22 cellular contexts compared by ENCODE assay signal in the genomic region with DNA sequence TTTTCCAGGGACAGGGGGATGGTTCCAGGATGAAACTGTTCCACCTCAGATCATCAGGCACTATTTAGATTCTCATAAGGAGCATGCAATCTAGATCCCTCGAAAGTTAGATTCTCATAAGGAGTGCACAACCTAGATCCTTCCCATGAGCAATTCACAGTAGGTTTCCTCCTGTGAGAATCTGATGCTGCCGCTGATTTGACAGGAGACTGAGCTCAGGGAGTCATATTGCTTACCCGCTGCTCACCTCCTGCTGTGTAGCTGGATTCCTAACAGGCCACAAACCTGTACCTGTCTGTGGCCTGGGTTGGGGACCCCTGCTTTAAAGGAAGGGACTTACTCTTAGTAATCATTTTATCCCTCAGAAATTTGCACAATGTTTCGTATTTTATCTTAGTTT. TPM values are rescaled to one million over a fixed set of nuclear protein-coding genes. Genes with fewer than 3 reads are reported as not detected.
DNase-seq lines count a peak whose midpoint lies in the region; ATAC-seq and TF ChIP-seq lines count a peak whose summit lies in the region.
"Had no signal": no experiment of that assay in that cellular context is flagged by ENCODE, and none has a peak within 500 bp of the region (broad histone marks: within the 10 kb centered on the region; RNA-seq: fewer than 3 reads in every experiment).

No MANE protein-coding gene starts in this region.

- no peak overlapping the region for H3K4me3 ChIP-seq in endodermal cell (ENCODE audit: low read length)
- H3K4me3 ChIP-seq: BLaER1, SJCRH30 had no signal

- no CpG with 5 or more reads among the region's 4 CpGs for WGBS in H9 (ENCODE audit: extremely low coverage, insufficient read length, low lambda C conversion rate)
- 80% methylated on average over 2 to 3 of the region's 4 CpGs for WGBS in endodermal cell (ENCODE audit: insufficient coverage in 1 of 2, insufficient read length in 1 of 2), 2 experiments

- no peak overlapping the region for H4K91ac ChIP-seq in H9 (ENCODE audit: insufficient read length, low read depth, low read length)

- H3K4me1 Mint-ChIP-seq in H9 (peaks cover 4% of the 10 kb centered on the region in 2 experiments; a peak in 3 of 4 replicates), endodermal cell (no peaks in the 10 kb centered on the region)
- H3K4me1 Mint-ChIP-seq: CD4-positive, CD25-positive, alpha-beta regulatory T cell had no signal

- H2AFZ ChIP-seq in H9 (ENCODE audit: low read length), result no peak overlapping the region

- H3K4me3 Mint-ChIP-seq in H9, result no peak overlapping the region
- no peak overlapping the region for H3K4me3 Mint-ChIP-seq in endodermal cell
- H3K4me3 Mint-ChIP-seq: CD4-positive, CD25-positive, alpha-beta regulatory T cell; HFFc6 had no signal

- H3K36me3 Mint-ChIP-seq in H9 (ENCODE audit: insufficient read depth in 1 of 3, low read depth in 3 of 3) (peaks cover 19 to 58% (median 40%) of the 10 kb centered on the region in 3 experiments), endodermal cell (ENCODE audit: low read depth) (peaks cover 59% of the 10 kb centered on the region)

- no peak overlapping the region for H3T11ph ChIP-seq in H9 (ENCODE audit: low read length)

- peaks cover 29% of the 10 kb centered on the region for H3K36me3 ChIP-seq in endodermal cell (ENCODE audit: control insufficient read depth, insufficient read depth, low read length)
- H3K36me3 ChIP-seq: SJCRH30 had no signal

- H2BK5ac ChIP-seq in H9 (ENCODE audit: insufficient read length, low read length), result no peak overlapping the region

- no peak overlapping the region for H4K8ac ChIP-seq in H9 (replicated peaks; ENCODE audit: insufficient read length, low read depth, low read length)

- no peaks in the 10 kb centered on the region for H4K20me1 ChIP-seq in H9 (ENCODE audit: control insufficient read depth, insufficient read depth, insufficient read length)
- H4K20me1 ChIP-seq: BLaER1 had no signal

- H3K9ac ChIP-seq in H9 (ENCODE audit: extremely low read depth, insufficient read length, low read length) (no peak overlapping the region), endodermal cell (ENCODE audit: extremely low read depth, low read length, poor library complexity, severe bottlenecking) (no peak overlapping the region)
- H3K9ac ChIP-seq: BLaER1, KMS-11 had no signal

- no peak overlapping the region for H3K14ac ChIP-seq in H9 (ENCODE audit: insufficient read depth, low read length)

- no peak overlapping the region for H4K5ac ChIP-seq in H9 (ENCODE audit: insufficient read length, low read depth, low read length)

- no peak overlapping the region for H2BK15ac ChIP-seq in H9 (ENCODE audit: low read depth, low read length)

- H3K4me1 ChIP-seq in H9 (ENCODE audit: insufficient read depth, low read length) (no peaks in the 10 kb centered on the region), endodermal cell (ENCODE audit: control insufficient read depth, insufficient read depth, low read length) (no peaks in the 10 kb centered on the region)
- H3K4me1 ChIP-seq: BLaER1, SJCRH30 had no signal

- H3K27me3 ChIP-seq in H9 (ENCODE audit: insufficient read depth, low read length), result no peaks in the 10 kb centered on the region
- no peaks in the 10 kb centered on the region for H3K27me3 ChIP-seq in endodermal cell (ENCODE audit: control insufficient read depth, insufficient read depth, low read length, poor library complexity, severe bottlenecking)
- H3K27me3 ChIP-seq: BLaER1, SJCRH30 had no signal

- no peak overlapping the region for H3K4ac ChIP-seq in H9 (ENCODE audit: low read depth, low read length)

- no peaks in the 10 kb centered on the region; a peak in 1 of 5 replicates for H3K9me3 Mint-ChIP-seq in H9
- peaks cover 3% of the 10 kb centered on the region for H3K9me3 Mint-ChIP-seq in endodermal cell
- H3K9me3 Mint-ChIP-seq: CD4-positive, CD25-positive, alpha-beta regulatory T cell; HFFc6 had no signal

- no peak overlapping the region for H2BK20ac ChIP-seq in H9 (ENCODE audit: low read depth, low read length, poor library complexity, severe bottlenecking)

- H2BK120ac ChIP-seq in H9 (ENCODE audit: low read depth, low read length, poor library complexity, severe bottlenecking), result no peak overlapping the region

- no peak overlapping the region for H3K18ac ChIP-seq in H9 (ENCODE audit: insufficient read length, low read depth, low read length)

- ATAC-seq in HG02884 (IDR thresholded peaks at IDR 0.05; ENCODE audit: unreplicated experiment), result no peak
- ATAC-seq in HG03378 (IDR thresholded peaks at IDR 0.05; ENCODE audit: unreplicated experiment), result no peak
- ATAC-seq in GM18870 (IDR thresholded peaks at IDR 0.05; ENCODE audit: unreplicated experiment), result no peak
- ATAC-seq: PC-3 had no signal

- no peak overlapping the region for H2BK12ac ChIP-seq in H9 (ENCODE audit: insufficient read length, low read depth, low read length)

- no peak for TF ChIP-seq CTCF in H9 (conservative IDR thresholded peaks at IDR 0.05)
- no peak for TF ChIP-seq CTCF in endodermal cell (conservative IDR thresholded peaks at IDR 0.05)

- no peak for DNase-seq in H9
- peak; percentile 54 for DNase-seq in NCI-H2107 (lab: John Stamatoyannopoulos, UW)
- peak; percentile 35 for DNase-seq in NCI-H510A (lab: John Stamatoyannopoulos, UW)
- peak; percentile 72 for DNase-seq in endodermal cell
- no peak for DNase-seq in ureter (ENCODE audit: low spot score)
- DNase-seq: CD4-positive, CD25-positive, alpha-beta regulatory T cell; HFFc6; IMR-90; MM.1S; NCI-H1048; NCI-H1694; NCI-H2029 treated with DMSO at 0.1 percent for 48 hours; NCI-H446 treated with DMSO at 0.1 percent for 48 hours; NCI-H774; PC-3; SJCRH30; T-helper 2 cell had no signal

- no peak overlapping the region for H3K27ac ChIP-seq in H9 (ENCODE audit: insufficient read length, low read depth, low read length)
- H3K27ac ChIP-seq in endodermal cell (ENCODE audit: low read depth, low read length), result no peak overlapping the region
- H3K27ac ChIP-seq: BLaER1, KMS-11, SJCRH30 had no signal

- no peaks in the 10 kb centered on the region for H3K27me3 Mint-ChIP-seq in H9 (ENCODE audit: low read depth)
- H3K27me3 Mint-ChIP-seq in endodermal cell (ENCODE audit: insufficient read depth), result no peaks in the 10 kb centered on the region

- H3K27ac Mint-ChIP-seq in H9 (peak overlapping the region in 2 of 3 experiments; percentile 44 to 48; a peak in 3 of 7 replicates), endodermal cell (no peak overlapping the region)
- H3K27ac Mint-ChIP-seq: CD4-positive, CD25-positive, alpha-beta regulatory T cell; HFFc6 had no signal

- no peaks in the 10 kb centered on the region for H3K79me1 ChIP-seq in H9 (ENCODE audit: insufficient read depth, low read depth, low read length, poor library complexity, severe bottlenecking)

- H3K23me2 ChIP-seq in H9 (ENCODE audit: insufficient read length, low read depth, low read length, poor library complexity, severe bottlenecking), result no peaks in the 10 kb centered on the region

- no peak overlapping the region for H3K23ac ChIP-seq in H9 (ENCODE audit: insufficient read length, low read depth, low read length)

- H3K79me2 ChIP-seq in H9 (ENCODE audit: insufficient read depth, low read length), result no peaks in the 10 kb centered on the region

- no peak overlapping the region for H3K4me2 ChIP-seq in H9 (ENCODE audit: insufficient read depth, insufficient read length, low read length)
- H3K4me2 ChIP-seq: BLaER1, KMS-11 had no signal

- H3K56ac ChIP-seq in H9 (ENCODE audit: insufficient read length, low read depth, low read length), result no peak overlapping the region

- H3K9me3 ChIP-seq in H9 (ENCODE audit: control insufficient read depth, low read depth, low read length) (no peaks in the 10 kb centered on the region), endodermal cell (ENCODE audit: control insufficient read depth, low read length) (peaks cover 4% of the 10 kb centered on the region)
- H3K9me3 ChIP-seq: BLaER1, SJCRH30 had no signal

- no peak overlapping the region for H2AK5ac ChIP-seq in H9 (ENCODE audit: insufficient read length, low read length)

RNA-seq across cellular contexts. Expression of gene CTH, which starts 9.3 kb away (rescaled TPM):
- total RNA-seq in H9 (2021) (15.3 and 15.5 TPM in 2 replicates), endodermal cell (10 to 100 TPM; 19.1 to 26.2 TPM), ureter (6.4 TPM)
- polyA plus RNA-seq in endodermal cell (2013, experiment 1 of 2), result 19.8 TPM
- 15.8 TPM for polyA plus RNA-seq in endodermal cell (2013, experiment 2 of 2)

Comparison
In these comparisons a context has a peak if more than half of its experiments do, and no peak if none do; other contexts are left out.
1. DNase-seq: peak in NCI-H2107 (single experiment), NCI-H510A (single experiment) and endodermal cell (single experiment); none in H9 (single experiment) and ureter (single experiment).